Comparison of ENCODE assay signal across 23 cellular contexts in the genomic region with DNA sequence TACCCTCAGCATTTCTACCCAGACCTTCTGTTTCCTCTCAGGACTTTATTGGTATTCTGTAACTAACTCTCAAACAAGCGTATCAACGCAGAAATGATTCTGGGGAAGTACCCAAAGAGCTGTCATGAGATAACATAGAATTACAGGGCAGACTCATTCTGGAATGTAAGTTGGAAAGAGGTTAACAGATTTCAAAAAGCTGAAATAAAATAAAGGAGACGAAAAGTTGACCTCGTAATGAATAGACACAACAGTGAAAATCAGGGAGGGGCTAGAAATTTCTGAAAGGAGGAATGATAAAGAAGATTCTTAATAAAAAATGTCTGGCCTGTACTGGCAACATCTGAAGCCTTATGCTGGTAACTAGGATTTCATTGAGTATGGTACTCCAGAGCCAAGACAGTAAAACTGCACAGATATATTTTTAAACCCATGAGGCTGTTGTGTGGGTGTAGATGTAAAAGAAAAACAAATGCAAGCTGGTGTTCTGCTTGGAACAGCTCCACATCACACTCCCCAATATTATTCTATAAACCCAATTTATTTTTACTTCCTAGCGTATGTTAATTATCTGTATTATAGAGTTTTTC. TPM values are rescaled to one million over a fixed set of nuclear protein-coding genes. Genes with fewer than 3 reads are reported as not detected.
DNase-seq lines count a peak whose midpoint lies in the region; ATAC-seq and TF ChIP-seq lines count a peak whose summit lies in the region.
"Had no signal": no experiment of that assay in that cellular context is flagged by ENCODE, and none has a peak within 500 bp of the region (broad histone marks: within the 10 kb centered on the region; RNA-seq: fewer than 3 reads in every experiment).

No MANE protein-coding gene starts in this region.

- TF ChIP-seq CTCF in endodermal cell (conservative IDR thresholded peaks at IDR 0.05) (no peak), transverse colon (IDR thresholded peaks at IDR 0.05) (no peak)

- H3K36me3 Mint-ChIP-seq in activated T-cell treated with anti-CD3 and anti-CD28 coated beads, Interleukin-2, amount 50 U/mL, for 72 hours (ENCODE audit: insufficient read depth in 2 of 2): no peaks in the 10 kb centered on the region
- H3K36me3 Mint-ChIP-seq in endodermal cell (ENCODE audit: low read depth): no peaks in the 10 kb centered on the region
- H3K36me3 Mint-ChIP-seq: activated CD4-positive, alpha-beta memory T cell treated with anti-CD3 and anti-CD28 coated beads for 36 hours; brain; CD4-positive, CD25-positive, alpha-beta regulatory T cell had no signal

- H3K4me1 ChIP-seq in endodermal cell (ENCODE audit: control insufficient read depth, insufficient read depth, low read length) (peaks cover 4% of the 10 kb centered on the region), muscle layer of duodenum (ENCODE audit: control insufficient read depth in 1 of 2, insufficient read depth in 2 of 2, low read length in 2 of 2) (peaks cover 6 to 39% of the 10 kb centered on the region in 2 donors), transverse colon (peaks cover 17 to 47% (median 19%) of the 10 kb centered on the region in 4 donors)

- H3K27me3 ChIP-seq in endodermal cell (ENCODE audit: control insufficient read depth, insufficient read depth, low read length, poor library complexity, severe bottlenecking) (no peaks in the 10 kb centered on the region), muscle layer of duodenum (ENCODE audit: low read depth, low read length) (no peaks in the 10 kb centered on the region), transverse colon (no peaks in the 10 kb centered on the region)

- no peaks in the 10 kb centered on the region for H3K36me3 ChIP-seq in endodermal cell (ENCODE audit: control insufficient read depth, insufficient read depth, low read length)
- H3K36me3 ChIP-seq in muscle layer of duodenum (ENCODE audit: control insufficient read depth in 1 of 2, insufficient read depth in 2 of 2, low read length in 2 of 2): no peaks in the 10 kb centered on the region
- no peaks in the 10 kb centered on the region for H3K36me3 ChIP-seq in transverse colon

- H3K4me3 ChIP-seq in endodermal cell (ENCODE audit: low read length) (no peak overlapping the region), muscle layer of duodenum (ENCODE audit: low read depth in 1 of 2, low read length in 2 of 2) (peak overlapping the region in 1 of 2 donors; percentile 23), transverse colon (no peak overlapping the region)
- H3K4me3 ChIP-seq: A549 had no signal

- no peaks in the 10 kb centered on the region for H3K9me3 Mint-ChIP-seq in activated T-cell treated with anti-CD3 and anti-CD28 coated beads, Interleukin-2, amount 50 U/mL, for 72 hours
- H3K9me3 Mint-ChIP-seq in endodermal cell: no peaks in the 10 kb centered on the region
- H3K9me3 Mint-ChIP-seq: activated CD4-positive, alpha-beta memory T cell treated with anti-CD3 and anti-CD28 coated beads for 36 hours; brain; CD4-positive, CD25-positive, alpha-beta regulatory T cell had no signal

- H3K27ac Mint-ChIP-seq in activated T-cell treated with anti-CD3 and anti-CD28 coated beads, Interleukin-2, amount 50 U/mL, for 72 hours: peak overlapping the region; percentile 16
- H3K27ac Mint-ChIP-seq in endodermal cell: peak overlapping the region; percentile 9
- H3K27ac Mint-ChIP-seq: activated CD4-positive, alpha-beta memory T cell treated with anti-CD3 and anti-CD28 coated beads for 36 hours; CD4-positive, CD25-positive, alpha-beta regulatory T cell had no signal

- peaks cover 96% of the 10 kb centered on the region for H3K4me1 Mint-ChIP-seq in activated T-cell treated with anti-CD3 and anti-CD28 coated beads, Interleukin-2, amount 50 U/mL, for 72 hours (ENCODE audit: low read depth)
- H3K4me1 Mint-ChIP-seq in endodermal cell: peaks cover 43% of the 10 kb centered on the region

- H3K27ac ChIP-seq in endodermal cell (ENCODE audit: low read depth, low read length) (no peak overlapping the region), muscle layer of duodenum (ENCODE audit: low read length) (peak overlapping the region; percentile 52), transverse colon (peak overlapping the region; percentile 45 to 80 (median 69))
- H3K27ac ChIP-seq: A549 had no signal

- ATAC-seq in activated T-cell treated with anti-CD3 and anti-CD28 coated beads, Interleukin-2, amount 50 U/mL, for 72 hours (replicated peaks in 1 of 2): no peak
- no peak for ATAC-seq in GM19351 (IDR thresholded peaks at IDR 0.05; ENCODE audit: unreplicated experiment)
- ATAC-seq: A549, SK-N-SH treated with all-trans-retinoic acid at 6 μM for 48 hours had no signal

- in situ Hi-C loops in transverse colon (cut with MboI; ENCODE audit: low pct_ligation_motif_present in 1 of 4, low pct_unique_long_range_greater_than_20kb in 1 of 4, low sequenced_read_pairs in 3 of 4): loop anchor here in 1 of 4 donors (10.0 kb wide), 1 partner anchor 55 kb away; no protein-coding TSS in a partner anchor

- no peak for DNase-seq in activated T-cell treated with anti-CD3 and anti-CD28 coated beads, Interleukin-2, amount 50 U/mL, for 72 hours
- no peak for DNase-seq in activated T-cell treated with anti-CD3 and anti-CD28 coated beads, Interleukin-2, amount 50 U/mL, for 1 hour
- no peak for DNase-seq in endodermal cell
- no peak for DNase-seq in transverse colon
- no peak for DNase-seq in NCI-H748 (lab: John Stamatoyannopoulos, UW; ENCODE audit: unreplicated experiment)
- no peak for DNase-seq in NCI-H1436 (lab: John Stamatoyannopoulos, UW)
- DNase-seq: activated CD4-positive, alpha-beta memory T cell treated with anti-CD3 and anti-CD28 coated beads for 36 hours; CD4-positive, CD25-positive, alpha-beta regulatory T cell; dermis blood vessel endothelial cell; DMS79 treated with DMSO at 0.1 percent for 48 hours; hippocampal formation; KBM-7; kidney glomerular epithelial cell; NCI-H1048; NCI-H2107; NCI-H526 treated with DMSO at 0.1 percent for 48 hours; posterior cingulate gyrus; stimulated activated CD4-positive, alpha-beta T cell treated with anti-CD3 and anti-CD28 coated beads, Interleukin-12 subunit alpha, Interleukin-12 subunit beta, amount 100 ng/mL, for 4 hours had no signal

- no peak overlapping the region for H3K9ac ChIP-seq in endodermal cell (ENCODE audit: extremely low read depth, low read length, poor library complexity, severe bottlenecking)

- TF ChIP-seq POLR2A in transverse colon (IDR thresholded peaks at IDR 0.05): no peak

- H3K4me3 Mint-ChIP-seq in activated T-cell treated with anti-CD3 and anti-CD28 coated beads, Interleukin-2, amount 50 U/mL, for 72 hours: peak overlapping the region; percentile 55 to 70
- H3K4me3 Mint-ChIP-seq in endodermal cell: no peak overlapping the region
- H3K4me3 Mint-ChIP-seq: activated CD4-positive, alpha-beta memory T cell treated with anti-CD3 and anti-CD28 coated beads for 36 hours; brain; CD4-positive, CD25-positive, alpha-beta regulatory T cell had no signal

- intact Hi-C loops in transverse colon (cut with DNase I; ENCODE audit: low total_unique reads): loop anchor here (10.0 kb wide), 1 partner anchor 45 kb away; no protein-coding TSS in a partner anchor

- 92 to 96% methylated on average over 4 of the region's 5 CpGs for WGBS in endodermal cell (ENCODE audit: insufficient coverage in 1 of 2, insufficient read length in 1 of 2), 2 experiments
- 67 to 69% methylated on average over 5 of the region's 5 CpGs for WGBS in transverse colon (ENCODE audit: low coverage in 1 of 2), 2 donors

- no peaks in the 10 kb centered on the region for H3K9me3 ChIP-seq in endodermal cell (ENCODE audit: control insufficient read depth, low read length)
- no peaks in the 10 kb centered on the region for H3K9me3 ChIP-seq in muscle layer of duodenum (ENCODE audit: control insufficient read depth in 1 of 2, low read length in 2 of 2)
- no peaks in the 10 kb centered on the region for H3K9me3 ChIP-seq in transverse colon
- H3K9me3 ChIP-seq: A549 had no signal

- no peak for TF ChIP-seq EP300 in transverse colon (IDR thresholded peaks at IDR 0.05; ENCODE audit: low read depth)

- no peaks in the 10 kb centered on the region for H3K27me3 Mint-ChIP-seq in activated T-cell treated with anti-CD3 and anti-CD28 coated beads, Interleukin-2, amount 50 U/mL, for 72 hours (ENCODE audit: low read depth)
- no peaks in the 10 kb centered on the region for H3K27me3 Mint-ChIP-seq in endodermal cell (ENCODE audit: insufficient read depth)
- H3K27me3 Mint-ChIP-seq: activated CD4-positive, alpha-beta memory T cell treated with anti-CD3 and anti-CD28 coated beads for 36 hours had no signal

RNA-seq across cellular contexts. Expression of a gene that starts 23.9 kb away (rescaled TPM):
- total RNA-seq in activated T-cell treated with anti-CD3 and anti-CD28 coated beads, Interleukin-2, amount 50 U/mL, for 72 hours: 10 to 100 TPM; 48.4 to 55.1 TPM
- total RNA-seq in endodermal cell: 100 to 1,000 TPM in 1 of 2 donors, 10 to 100 TPM in 1; 90.7 to 124 TPM
- 63.0 TPM for polyA plus RNA-seq in endodermal cell (2013, experiment 1 of 2)
- 69.2 TPM for polyA plus RNA-seq in endodermal cell (2013, experiment 2 of 2)
- 10 to 100 TPM; 13.5 to 31.6 (median 23.0) TPM for total RNA-seq in transverse colon
